ENCODE assay signal across 17 cellular contexts in genomic region chr2:18373664-18374063, GRCh38.
"Had no signal": no experiment of that assay in that cellular context is flagged by ENCODE, and none has a peak within 500 bp of the region (broad histone marks: within the 10 kb centered on the region; RNA-seq: fewer than 3 reads in every experiment).

No MANE protein-coding gene starts in this region.

- DNase-seq: activated CD4-positive, alpha-beta T cell treated with anti-CD3 and anti-CD28 coated beads for 1 hour; activated naive CD4-positive, alpha-beta T cell treated with Interleukin-2 at 50 U/mL for 16 hours; activated T-cell treated with anti-CD3 and anti-CD28 coated beads, Interleukin-2, amount 50 U/mL, for 1 hour; cortex of kidney; endodermal cell; gastrocnemius medialis; hippocampal formation; left ventricle myocardium superior; pancreas; right cardiac atrium; stimulated activated CD4-positive, alpha-beta T cell treated with anti-CD3 and anti-CD28 coated beads, Interleukin-12 subunit alpha, Interleukin-12 subunit beta, amount 100 ng/mL, for 4 hours; stimulated activated CD4-positive, alpha-beta T cell treated with anti-CD3 and anti-CD28 coated beads, Interleukin-1b, Interleukin-23, amount 100 ng/mL, for 48 hours; T-cell; tibial artery had no signal

- H3K4me3 ChIP-seq: breast epithelium, gastrocnemius medialis, pancreas, tibial artery had no signal

- H3K27ac ChIP-seq: breast epithelium, epithelial cell of prostate, gastrocnemius medialis, neutrophil, pancreas, tibial artery had no signal

- H3K4me1 ChIP-seq: breast epithelium, gastrocnemius medialis, pancreas had no signal

- H3K27me3 ChIP-seq: breast epithelium, gastrocnemius medialis, neutrophil, pancreas, tibial artery had no signal

- H3K36me3 ChIP-seq: breast epithelium, gastrocnemius medialis, neutrophil, pancreas, tibial artery had no signal

- H3K9me3 ChIP-seq: breast epithelium, gastrocnemius medialis, neutrophil, pancreas, tibial artery had no signal
